Comparison of ENCODE assay signal across 23 cellular contexts in genomic region chr2:28370355-28370754, GRCh38. TPM values are rescaled to one million over a fixed set of nuclear protein-coding genes. Genes with fewer than 3 reads are reported as not detected.
DNase-seq lines count a peak whose midpoint lies in the region; ATAC-seq and TF ChIP-seq lines count a peak whose summit lies in the region.
"Had no signal": no experiment of that assay in that cellular context is flagged by ENCODE, and none has a peak within 500 bp of the region (broad histone marks: within the 10 kb centered on the region; RNA-seq: fewer than 3 reads in every experiment).

No MANE protein-coding gene starts in this region.

- no peaks in the 10 kb centered on the region for H3K27me3 ChIP-seq in PC-9 (ENCODE audit: insufficient read depth, low read depth)
- no peaks in the 10 kb centered on the region for H3K27me3 ChIP-seq in MM.1S (replicated peaks; ENCODE audit: insufficient read depth, low read length)
- H3K27me3 ChIP-seq: adrenal gland had no signal

- CTCF ChIA-PET in activated naive CD4-positive, alpha-beta T cell treated with anti-CD3 and anti-CD28 coated beads, Interleukin-2, amount 10 ng/mL, durations not matched to agents 7 days and 5 days (lab: Charles Lee) = interaction anchor here (0.8 kb wide), 1 partner anchor 9 kb away, joined by 3 read pairs; no protein-coding TSS in a partner anchor
- CTCF ChIA-PET in PC-9 (lab: Charles Lee) = interaction anchor here (0.6 kb wide), 1 partner anchor 647 kb away, joined by 3 read pairs; no protein-coding TSS in a partner anchor

- H3K4me2 ChIP-seq in PC-9 (peak overlapping the region; percentile 55), MM.1S (ENCODE audit: low read depth, low read length) (no peak overlapping the region)

- H2AFZ ChIP-seq in PC-9 (no peak overlapping the region), MM.1S (ENCODE audit: low read length) (no peak overlapping the region)

- no peak for TF ChIP-seq CTCF in PC-9 (conservative IDR thresholded peaks at IDR 0.05)
- no peak for TF ChIP-seq CTCF in MM.1S (IDR thresholded peaks at IDR 0.05; ENCODE audit: low read length)

- peaks cover 45% of the 10 kb centered on the region for H3F3A ChIP-seq in PC-9 (ENCODE audit: insufficient read depth, low read depth)
- no peaks in the 10 kb centered on the region for H3F3A ChIP-seq in MM.1S (ENCODE audit: insufficient read depth, low read length)

- BruUV-seq in PC-9 (replicated peaks; lab: Mats Ljungman, UMichigan) = no TSS peak

- H3K27ac ChIP-seq in PC-9 = peak overlapping the region; percentile 21
- no peak overlapping the region for H3K27ac ChIP-seq in MM.1S (ENCODE audit: low read length)
- H3K27ac ChIP-seq: adrenal gland, lower lobe of right lung, VCaP had no signal

- H3K9me3 ChIP-seq in PC-9 (ENCODE audit: insufficient read depth, low read depth) = no peaks in the 10 kb centered on the region
- no peaks in the 10 kb centered on the region for H3K9me3 ChIP-seq in MM.1S (replicated peaks; ENCODE audit: insufficient read depth, low read length)
- H3K9me3 ChIP-seq: adrenal gland, lower lobe of right lung had no signal

- H4K20me1 ChIP-seq in PC-9 (ENCODE audit: insufficient read depth) (no peaks in the 10 kb centered on the region), MM.1S (ENCODE audit: insufficient read depth, low read length) (no peaks in the 10 kb centered on the region)

- H3K4me1 ChIP-seq in PC-9 (replicated peaks; ENCODE audit: insufficient read depth) = peaks cover 59% of the 10 kb centered on the region
- no peaks in the 10 kb centered on the region for H3K4me1 ChIP-seq in MM.1S (ENCODE audit: low read length)

- H3K9me2 ChIP-seq in PC-9 (ENCODE audit: insufficient read depth) (no peaks in the 10 kb centered on the region), MM.1S (replicated peaks; ENCODE audit: insufficient read depth, low read length) (no peaks in the 10 kb centered on the region)

- ATAC-seq in GM21526 (IDR thresholded peaks at IDR 0.05; ENCODE audit: low FRiP score, unreplicated experiment) = no peak
- ATAC-seq in GM21390 (IDR thresholded peaks at IDR 0.05; ENCODE audit: unreplicated experiment) = no peak
- ATAC-seq: lower lobe of right lung had no signal

- H3K9ac ChIP-seq in MM.1S (ENCODE audit: low read length) = no peak overlapping the region

- H3K36me3 Mint-ChIP-seq in activated naive CD4-positive, alpha-beta T cell treated with anti-CD3 and anti-CD28 coated beads, Interleukin-2, amount 50 U/mL, for 24 hours = no peaks in the 10 kb centered on the region
- peaks cover 2% of the 10 kb centered on the region for H3K36me3 Mint-ChIP-seq in activated naive CD4-positive, alpha-beta T cell treated with anti-CD3 and anti-CD28 coated beads, Interleukin-2, amount 10 ng/mL, durations not matched to agents 7 days and 5 days

- intact Hi-C loops in PC-9 (cut with micrococcal nuclease; ENCODE audit: unreplicated experiment) = no loop called here

- no peak overlapping the region for H3K4me3 Mint-ChIP-seq in activated naive CD4-positive, alpha-beta T cell treated with anti-CD3 and anti-CD28 coated beads, Interleukin-2, amount 50 U/mL, for 24 hours
- no peak overlapping the region for H3K4me3 Mint-ChIP-seq in activated naive CD4-positive, alpha-beta T cell treated with anti-CD3 and anti-CD28 coated beads, Interleukin-2, amount 10 ng/mL, durations not matched to agents 7 days and 5 days
- H3K4me3 Mint-ChIP-seq: activated CD4-positive, alpha-beta memory T cell treated with anti-CD3 and anti-CD28 coated beads, Interleukin-2, amount 10 ng/mL, durations not matched to agents 7 days and 5 days had no signal

- no peak for DNase-seq in activated naive CD4-positive, alpha-beta T cell treated with anti-CD3 and anti-CD28 coated beads, Interleukin-2, amount 10 ng/mL, durations not matched to agents 7 days and 5 days
- DNase-seq in PC-9 = peak in 1 of 2 experiments; percentile 78
- peak; percentile 19 for DNase-seq in kidney tubule cell (ENCODE audit: low spot score)
- no peak for DNase-seq in MM.1S
- DNase-seq in NCI-H69 (lab: John Stamatoyannopoulos, UW) = no peak
- DNase-seq: activated CD4-positive, alpha-beta memory T cell treated with anti-CD3 and anti-CD28 coated beads, Interleukin-2, amount 10 ng/mL, durations not matched to agents 7 days and 5 days; activated gamma-delta T cell; activated T-cell treated with anti-CD3 and anti-CD28 coated beads for 4 hours; adrenal gland; C1 segment of cervical spinal cord; dermis blood vessel endothelial cell; hypothalamus; islet precursor cell; lower lobe of right lung; NCI-H1930; nucleus accumbens; Right ventricle myocardium superior; stimulated activated CD8-positive, alpha-beta memory T cell treated with anti-CD3 and anti-CD28 coated beads, Interleukin-4, amount 100 ng/mL, for 48 hours; T-helper 1 cell had no signal

- H3K79me2 ChIP-seq in PC-9 (ENCODE audit: low read depth) (no peaks in the 10 kb centered on the region), MM.1S (ENCODE audit: low read length) (no peaks in the 10 kb centered on the region)

- H3K36me3 ChIP-seq in PC-9 (ENCODE audit: low read depth) = no peaks in the 10 kb centered on the region
- H3K36me3 ChIP-seq in MM.1S (replicated peaks; ENCODE audit: insufficient read depth, low read length) = no peaks in the 10 kb centered on the region
- H3K36me3 ChIP-seq: adrenal gland, lower lobe of right lung had no signal

- peak overlapping the region; percentile 46 for H3K27ac Mint-ChIP-seq in activated naive CD4-positive, alpha-beta T cell treated with anti-CD3 and anti-CD28 coated beads, Interleukin-2, amount 50 U/mL, for 24 hours
- H3K27ac Mint-ChIP-seq in activated naive CD4-positive, alpha-beta T cell treated with anti-CD3 and anti-CD28 coated beads, Interleukin-2, amount 10 ng/mL, durations not matched to agents 7 days and 5 days = no peak overlapping the region
- H3K27ac Mint-ChIP-seq: activated CD4-positive, alpha-beta memory T cell treated with anti-CD3 and anti-CD28 coated beads, Interleukin-2, amount 10 ng/mL, durations not matched to agents 7 days and 5 days had no signal

- no peaks in the 10 kb centered on the region for H3K27me3 Mint-ChIP-seq in activated naive CD4-positive, alpha-beta T cell treated with anti-CD3 and anti-CD28 coated beads, Interleukin-2, amount 50 U/mL, for 24 hours
- H3K27me3 Mint-ChIP-seq in activated naive CD4-positive, alpha-beta T cell treated with anti-CD3 and anti-CD28 coated beads, Interleukin-2, amount 10 ng/mL, durations not matched to agents 7 days and 5 days = peaks cover 61% of the 10 kb centered on the region

- no peaks in the 10 kb centered on the region for H3K9me3 Mint-ChIP-seq in activated naive CD4-positive, alpha-beta T cell treated with anti-CD3 and anti-CD28 coated beads, Interleukin-2, amount 50 U/mL, for 24 hours
- no peaks in the 10 kb centered on the region for H3K9me3 Mint-ChIP-seq in activated naive CD4-positive, alpha-beta T cell treated with anti-CD3 and anti-CD28 coated beads, Interleukin-2, amount 10 ng/mL, durations not matched to agents 7 days and 5 days
- H3K9me3 Mint-ChIP-seq: activated CD4-positive, alpha-beta memory T cell treated with anti-CD3 and anti-CD28 coated beads, Interleukin-2, amount 10 ng/mL, durations not matched to agents 7 days and 5 days had no signal

- H3K4me3 ChIP-seq in PC-9 = no peak overlapping the region
- H3K4me3 ChIP-seq in MM.1S (ENCODE audit: low read length) = no peak overlapping the region
- H3K4me3 ChIP-seq: adrenal gland, lower lobe of right lung had no signal

- H3K4me1 Mint-ChIP-seq in activated naive CD4-positive, alpha-beta T cell treated with anti-CD3 and anti-CD28 coated beads, Interleukin-2, amount 50 U/mL, for 24 hours = peaks cover 23% of the 10 kb centered on the region
- peaks cover 39% of the 10 kb centered on the region for H3K4me1 Mint-ChIP-seq in activated naive CD4-positive, alpha-beta T cell treated with anti-CD3 and anti-CD28 coated beads, Interleukin-2, amount 10 ng/mL, durations not matched to agents 7 days and 5 days

- POLR2A ChIA-PET in PC-9 (lab: Charles Lee; ENCODE audit: unreplicated experiment) = interaction anchor here (0.7 kb wide), 1 partner anchor 378 kb away, joined by 5 read pairs; no protein-coding TSS in a partner anchor

RNA-seq across cellular contexts. Expression of gene FOSL2, which starts 22.3 kb away (rescaled TPM):
- 46.0 and 60.0 TPM in 2 replicates for total RNA-seq in PC-9 (2021)
